In genomic region chr2:1736045-1736444, GRCh38 we compare ENCODE assay signal across 17 cellular contexts. TPM values are rescaled to one million over a fixed set of nuclear protein-coding genes. Genes with fewer than 3 reads are reported as not detected.
DNase-seq lines count a peak whose midpoint lies in the region; ATAC-seq and TF ChIP-seq lines count a peak whose summit lies in the region.
"Had no signal": no experiment of that assay in that cellular context is flagged by ENCODE, and none has a peak within 500 bp of the region (broad histone marks: within the 10 kb centered on the region; RNA-seq: fewer than 3 reads in every experiment).

No MANE protein-coding gene starts in this region.

- peak in 1 of 2 experiments; percentile 1 for DNase-seq in Caco-2
- peak; percentile 87 for DNase-seq in RPMI7951 (ENCODE audit: low read depth)
- peak; percentile 82 for DNase-seq in fibroblast of peridontal ligament (ENCODE audit: extremely low read depth)
- DNase-seq in sigmoid colon, result no peak
- DNase-seq in G401 (ENCODE audit: low spot score), result no peak
- DNase-seq in vagina (ENCODE audit: extremely low spot score in 2 of 2), result no peak
- DNase-seq in spleen, result no peak
- DNase-seq: activated CD4-positive, alpha-beta T cell treated with anti-CD3 and anti-CD28 coated beads, Interleukin-2, amount 50 U/mL, for 1 hour; activated T-cell treated with anti-CD3 and anti-CD28 coated beads, Interleukin-2, amount 50 U/mL, for 4 hours; effector CD8-positive, alpha-beta T cell; lower lobe of right lung; natural killer cell; NCI-H2081 treated with DMSO at 0.1 percent for 48 hours had no signal

- CTCF ChIA-PET in Caco-2 (lab: Charles Lee), result no interaction called here

- TF ChIP-seq POLR2A in sigmoid colon (IDR thresholded peaks at IDR 0.05) (no peak), vagina (IDR thresholded peaks at IDR 0.05) (no peak), spleen (IDR thresholded peaks at IDR 0.05) (no peak)

- no TSS peak for BruUV-seq in Caco-2 (replicated peaks; lab: Mats Ljungman, UMichigan)

- H3K27me3 Mint-ChIP-seq in Caco-2 (ENCODE audit: insufficient read depth, unreplicated experiment), result no peaks in the 10 kb centered on the region
- H3K27me3 Mint-ChIP-seq: activated naive CD8-positive, alpha-beta T cell had no signal

- no peak for ATAC-seq in HG02973 (IDR thresholded peaks at IDR 0.05; ENCODE audit: unreplicated experiment)
- ATAC-seq: activated T-cell treated with anti-CD3 and anti-CD28 coated beads, Interleukin-2, amount 50 U/mL, for 4 hours; lower lobe of right lung; natural killer cell had no signal

- WGBS in sigmoid colon, 2 donors, result 36 to 69% methylated on average over 2 of the region's 2 CpGs
- 69 to 81% (median 71%) methylated on average over 2 of the region's 2 CpGs for WGBS in spleen, 5 donors

- H3K9me3 ChIP-seq in Caco-2 (peaks cover 11% of the 10 kb centered on the region; the same call in 1 of the 2 replicates), sigmoid colon (no peaks in the 10 kb centered on the region), vagina (no peaks in the 10 kb centered on the region), spleen (peaks cover 0 to 6% (median 0%) of the 10 kb centered on the region in 8 donors)
- H3K9me3 ChIP-seq: lower lobe of right lung had no signal

- H3K9me3 Mint-ChIP-seq in Caco-2 (ENCODE audit: unreplicated experiment), result peaks cover 27% of the 10 kb centered on the region
- H3K9me3 Mint-ChIP-seq: activated T-cell treated with anti-CD3 and anti-CD28 coated beads, Interleukin-2, amount 50 U/mL, for 4 hours; natural killer cell had no signal

- H3K27ac ChIP-seq in sigmoid colon (peak overlapping the region in 3 of 4 donors; percentile 99 to 100 (median 99)), vagina (no peak overlapping the region), spleen (no peak overlapping the region)
- H3K27ac ChIP-seq: lower lobe of right lung, SK-N-MC had no signal

- H3K4me3 ChIP-seq in Caco-2 (ENCODE audit: low read depth, low read length) (no peak overlapping the region), sigmoid colon (no peak overlapping the region), vagina (no peak overlapping the region), spleen (no peak overlapping the region)
- H3K4me3 ChIP-seq: lower lobe of right lung, SK-N-MC had no signal

- no peak for TF ChIP-seq EP300 in sigmoid colon (IDR thresholded peaks at IDR 0.05)

- TF ChIP-seq CTCF in Caco-2 (IDR thresholded peaks at IDR 0.05; ENCODE audit: insufficient read depth in 1 of 2, low read depth in 1 of 2, low read length in 1 of 2, severe bottlenecking in 1 of 2, unreplicated experiment in 1 of 2) (no peak), sigmoid colon (IDR thresholded peaks at IDR 0.05) (no peak), vagina (IDR thresholded peaks at IDR 0.05) (no peak), spleen (IDR thresholded peaks at IDR 0.05 in 8 of 11, conservative IDR thresholded peaks at IDR 0.05 in 3 of 11) (no peak)

- in situ Hi-C loops in G401 (cut with HindIII; ENCODE audit: low sequenced_read_pairs), result no loop called here

- H3K36me3 ChIP-seq in Caco-2 (ENCODE audit: control insufficient read depth, insufficient read depth, low read length) (no peaks in the 10 kb centered on the region), sigmoid colon (no peaks in the 10 kb centered on the region), vagina (no peaks in the 10 kb centered on the region), spleen (no peaks in the 10 kb centered on the region)
- H3K36me3 ChIP-seq: lower lobe of right lung had no signal

- H3K36me3 Mint-ChIP-seq in Caco-2 (ENCODE audit: insufficient read depth, unreplicated experiment), result no peaks in the 10 kb centered on the region
- H3K36me3 Mint-ChIP-seq: activated naive CD8-positive, alpha-beta T cell; natural killer cell had no signal

- H3K4me3 Mint-ChIP-seq in Caco-2 (ENCODE audit: unreplicated experiment), result no peak overlapping the region
- H3K4me3 Mint-ChIP-seq: activated naive CD8-positive, alpha-beta T cell; activated T-cell treated with anti-CD3 and anti-CD28 coated beads, Interleukin-2, amount 50 U/mL, for 4 hours; B cell; natural killer cell had no signal

- peak overlapping the region; percentile 64 for H3K27ac Mint-ChIP-seq in Caco-2 (ENCODE audit: unreplicated experiment)
- H3K27ac Mint-ChIP-seq: activated naive CD8-positive, alpha-beta T cell; B cell; natural killer cell had no signal

- H3K4me1 ChIP-seq in Caco-2 (peaks cover 16% of the 10 kb centered on the region), sigmoid colon (peaks cover 0 to 76% (median 69%) of the 10 kb centered on the region in 4 donors), vagina (peaks cover 34% of the 10 kb centered on the region), spleen (peaks cover 0 to 20% (median 8%) of the 10 kb centered on the region in 6 donors)

- intact Hi-C loops in Caco-2 (cut with micrococcal nuclease; ENCODE audit: unreplicated experiment), result no loop called here
- intact Hi-C loops in sigmoid colon (cut with DNase I), result no loop called here
- intact Hi-C loops in vagina (cut with DNase I), result no loop called here
- intact Hi-C loops in spleen (cut with DNase I; ENCODE audit: low total_unique reads), result no loop called here

- peaks cover 8% of the 10 kb centered on the region for H3K4me1 Mint-ChIP-seq in Caco-2 (ENCODE audit: low read depth, unreplicated experiment)
- H3K4me1 Mint-ChIP-seq: B cell, natural killer cell had no signal

- POLR2A ChIA-PET in Caco-2 (lab: Charles Lee), result no interaction called here

- H3K27me3 ChIP-seq in Caco-2 (replicated peaks; ENCODE audit: control insufficient read depth, insufficient read depth, low read length) (no peaks in the 10 kb centered on the region), sigmoid colon (no peaks in the 10 kb centered on the region), vagina (no peaks in the 10 kb centered on the region), spleen (replicated peaks in 1 of 7) (no peaks in the 10 kb centered on the region)

RNA-seq across cellular contexts. Expression of gene PXDN, which starts 8.3 kb away (rescaled TPM):
- total RNA-seq in Caco-2 (2022), result 0.12 and 0.25 TPM in 2 replicates
- total RNA-seq in RPMI7951 (2014; rRNA removed; shearing (Covaris generic)), result 272 and 304 TPM in 2 replicates
- total RNA-seq in sigmoid colon, result 100 to 1,000 TPM in 1 of 4 donors, 10 to 100 TPM in 3; 34.4 to 126 (median 48.3) TPM
- 10 to 100 TPM in 1 of 3 donors, 1 to 10 TPM in 2; 1.2 to 13.6 (median 1.8) TPM for polyA plus RNA-seq in sigmoid colon
- total RNA-seq in G401 (2014; rRNA removed; shearing (Covaris generic)), result 16.4 and 25.4 TPM in 2 replicates
- total RNA-seq in vagina, result 33.6 TPM
- 10 to 100 TPM; 25.1 to 49.3 (median 38.7) TPM for total RNA-seq in spleen
- 1 to 10 TPM; 1.9 to 3.6 (median 1.9) TPM for polyA plus RNA-seq in spleen

Comparison
In these comparisons a context has a peak if more than half of its experiments do, and no peak if none do; other contexts are left out.
1. DNase-seq: peak in RPMI7951 (single experiment) and fibroblast of peridontal ligament (single experiment); none in sigmoid colon (single experiment), G401 (single experiment), vagina (0 of 2) and spleen (single experiment).
2. H3K27ac ChIP-seq: peak in sigmoid colon (3 of 4); none in vagina (single experiment) and spleen (0 of 8).
3. RNA of gene PXDN, which starts 8.3 kb away (total RNA-seq): 272 to 304 TPM in RPMI7951, 34.4 to 126 TPM in sigmoid colon, 25.1 to 49.3 TPM in spleen, 33.6 TPM in vagina (single experiment) and 16.4 to 25.4 TPM in G401; 0.12 to 0.25 TPM in Caco-2; every median in the first group is over 10 times any median in the second.